1 cellular context compared by ENCODE assay signal in the genomic region with DNA sequence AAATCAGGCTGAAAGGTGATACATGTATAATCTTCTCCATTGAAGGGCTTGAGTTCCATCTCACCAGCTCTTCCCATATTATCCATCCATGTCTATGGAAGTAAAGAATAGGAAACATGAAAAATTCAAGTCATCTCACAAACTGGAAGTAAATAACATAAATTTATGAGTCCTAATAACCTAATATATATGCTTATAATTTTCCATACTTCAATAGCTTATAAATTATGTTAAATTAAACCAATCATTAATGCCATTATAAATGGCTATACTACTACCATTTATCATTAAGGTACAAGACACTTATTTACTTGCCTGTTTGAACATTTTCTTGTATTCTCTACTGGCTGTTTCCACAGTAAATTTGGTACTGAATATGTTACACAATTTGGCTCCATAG.
TF ChIP-seq lines count a peak whose summit lies in the region.

No MANE protein-coding gene starts in this region.

TF ChIP-seq in HepG2, 621 proteins besides CTCF, POLR2A, EP300 and RAD21:
- TF ChIP-seq ZNF160 (CRISPR knock-in tag; IDR thresholded peaks at IDR 0.05): no peak
- TF ChIP-seq RBFOX2 (IDR thresholded peaks at IDR 0.05; ENCODE audit: low read depth, low read length): 0 out of 2 replicates have a peak, but pooled peaks have one; percentile 50
